In the genomic region with DNA sequence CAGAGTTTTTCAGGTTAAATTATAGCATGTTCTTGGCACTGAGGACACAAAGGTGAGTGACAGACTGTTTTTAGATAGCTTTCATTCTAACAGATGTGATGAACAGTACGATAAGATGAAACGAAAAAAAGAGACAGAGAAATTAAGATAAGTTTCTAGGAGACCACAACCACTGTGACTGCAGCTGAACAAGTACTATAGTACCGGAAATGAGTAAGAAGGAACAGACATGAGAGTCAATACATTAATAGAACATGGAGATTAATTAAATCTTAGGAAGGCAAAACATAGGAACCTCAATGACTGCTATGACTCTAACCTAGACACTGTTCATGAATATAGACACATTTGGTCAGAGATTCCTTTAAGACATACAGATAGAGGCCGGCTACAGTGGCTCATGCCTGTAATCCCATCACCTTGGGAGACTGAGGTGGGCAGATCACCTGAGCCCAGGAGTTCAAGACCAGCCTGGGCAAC, we compare ENCODE assay signal across 10 cellular contexts. TPM values are rescaled to one million over a fixed set of nuclear protein-coding genes. Genes with fewer than 3 reads are reported as not detected.
DNase-seq lines count a peak whose midpoint lies in the region; ATAC-seq and TF ChIP-seq lines count a peak whose summit lies in the region.
"Had no signal": no experiment of that assay in that cellular context is flagged by ENCODE, and none has a peak within 500 bp of the region (broad histone marks: within the 10 kb centered on the region; RNA-seq: fewer than 3 reads in every experiment).

No MANE protein-coding gene starts in this region.

- H3K27ac Mint-ChIP-seq in WTC11: 0 out of 2 replicates have a peak overlapping the region, but pooled peaks have one; percentile 13

- H3K36me3 Mint-ChIP-seq in WTC11: no peaks in the 10 kb centered on the region

- ATAC-seq in GM19035 (IDR thresholded peaks at IDR 0.05; ENCODE audit: unreplicated experiment): peak; percentile 90
- ATAC-seq in HG02973 (IDR thresholded peaks at IDR 0.05; ENCODE audit: unreplicated experiment): peak; percentile 90
- no peak for ATAC-seq in WTC11

- TF ChIP-seq CTCF in WTC11 (IDR thresholded peaks at IDR 0.05): no peak

- POLR2A ChIA-PET in WTC11 (lab: Charles Lee): no interaction called here

- H3K4me1 Mint-ChIP-seq in WTC11: 0 out of 2 replicates have a peak, but pooled peaks cover 3% of the 10 kb centered on the region

- peaks cover 14 to 28% (median 24%) of the 10 kb centered on the region in 10 experiments for H3K4me1 ChIP-seq in BLaER1 treated with 17β-estradiol and CSF1 and Interleukin-3, amounts not matched to agents 10 nM and 100 nM
- H3K4me1 ChIP-seq: esophagus squamous epithelium had no signal

- peaks cover 0 to 17% (median 5%) of the 10 kb centered on the region in 11 experiments; a peak in 9 of 22 replicates for H3K9me3 ChIP-seq in BLaER1 treated with 17β-estradiol and CSF1 and Interleukin-3, amounts not matched to agents 10 nM and 100 nM (replicated peaks in 1 of 11)
- H3K9me3 ChIP-seq: esophagus squamous epithelium had no signal

- H3K36me3 ChIP-seq in BLaER1 treated with 17β-estradiol and CSF1 and Interleukin-3, amounts not matched to agents 10 nM and 100 nM: peaks cover 4 to 59% (median 23%) of the 10 kb centered on the region in 11 experiments; a peak in 21 of 22 replicates
- H3K36me3 ChIP-seq: esophagus squamous epithelium had no signal

- peak overlapping the region in 2 of 11 experiments; percentile 13 to 18; a peak in 4 of 22 replicates for H3K9ac ChIP-seq in BLaER1 treated with 17β-estradiol and CSF1 and Interleukin-3, amounts not matched to agents 10 nM and 100 nM

- DNase-seq in WTC11 (ENCODE audit: low spot score) (no peak), CD1c-positive myeloid dendritic cell (ENCODE audit: extremely low spot score) (no peak), DMS79 treated with DMSO at 0.1 percent for 48 hours (lab: John Stamatoyannopoulos, UW) (no peak), dedifferentiated amniotic fluid mesenchymal stem cell (ENCODE audit: extremely low spot score) (no peak), ecto neural progenitor cell (ENCODE audit: low spot score) (no peak)
- DNase-seq: C1 segment of cervical spinal cord, esophagus squamous epithelium had no signal

- peak overlapping the region in 10 of 11 experiments; percentile 2 to 56 (median 38); a peak in 15 of 22 replicates for H3K27ac ChIP-seq in BLaER1 treated with 17β-estradiol and CSF1 and Interleukin-3, amounts not matched to agents 10 nM and 100 nM

- H3K9me3 Mint-ChIP-seq in WTC11: no peaks in the 10 kb centered on the region

- peak overlapping the region; percentile 32 to 65 (median 60) for H3K4me2 ChIP-seq in BLaER1 treated with 17β-estradiol and CSF1 and Interleukin-3, amounts not matched to agents 10 nM and 100 nM

- H3K27me3 Mint-ChIP-seq in WTC11 (ENCODE audit: low read depth): no peaks in the 10 kb centered on the region

- H3K4me3 ChIP-seq in BLaER1 treated with 17β-estradiol and CSF1 and Interleukin-3, amounts not matched to agents 10 nM and 100 nM: 0 out of 20 replicates have a peak overlapping the region, but pooled peaks of 4 of the 10 experiments have one; percentile 8 to 21 (median 14)
- H3K4me3 ChIP-seq: esophagus squamous epithelium had no signal

- CTCF ChIA-PET in WTC11 (lab: Charles Lee): no interaction called here

- peaks cover 0 to 11% (median 0%) of the 10 kb centered on the region in 11 experiments; a peak in 2 of 22 replicates for H4K20me1 ChIP-seq in BLaER1 treated with 17β-estradiol and CSF1 and Interleukin-3, amounts not matched to agents 10 nM and 100 nM

- no peaks in the 10 kb centered on the region for H3K27me3 ChIP-seq in BLaER1 treated with 17β-estradiol and CSF1 and Interleukin-3, amounts not matched to agents 10 nM and 100 nM
- H3K27me3 ChIP-seq: esophagus squamous epithelium had no signal

- no peak overlapping the region for H3K4me3 Mint-ChIP-seq in WTC11

TF ChIP-seq in WTC11, 78 proteins besides CTCF, POLR2A, EP300 and RAD21:
- no peak for TF ChIP-seq TCF7 (CRISPR knock-in tag; IDR thresholded peaks at IDR 0.05; ENCODE audit: low read depth)
- no peak for TF ChIP-seq NR3C1 (CRISPR knock-in tag; conservative IDR thresholded peaks at IDR 0.05; ENCODE audit: low read depth)
- TF ChIP-seq ZNF219 (CRISPR knock-in tag; IDR thresholded peaks at IDR 0.05; ENCODE audit: borderline replicate concordance): no peak
- TF ChIP-seq, protein P1, sequence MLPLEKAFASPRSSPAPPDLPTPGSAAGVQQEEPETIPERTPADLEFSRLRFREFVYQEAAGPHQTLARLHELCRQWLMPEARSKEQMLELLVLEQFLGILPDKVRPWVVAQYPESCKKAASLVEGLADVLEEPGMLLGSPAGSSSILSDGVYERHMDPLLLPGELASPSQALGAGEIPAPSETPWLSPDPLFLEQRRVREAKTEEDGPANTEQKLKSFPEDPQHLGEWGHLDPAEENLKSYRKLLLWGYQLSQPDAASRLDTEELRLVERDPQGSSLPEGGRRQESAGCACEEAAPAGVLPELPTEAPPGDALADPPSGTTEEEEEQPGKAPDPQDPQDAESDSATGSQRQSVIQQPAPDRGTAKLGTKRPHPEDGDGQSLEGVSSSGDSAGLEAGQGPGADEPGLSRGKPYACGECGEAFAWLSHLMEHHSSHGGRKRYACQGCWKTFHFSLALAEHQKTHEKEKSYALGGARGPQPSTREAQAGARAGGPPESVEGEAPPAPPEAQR (CRISPR knock-in tag; IDR thresholded peaks at IDR 0.05): no peak
- no peak for TF ChIP-seq TEAD1 (CRISPR knock-in tag; IDR thresholded peaks at IDR 0.05)
- no peak for TF ChIP-seq ATF1 (CRISPR knock-in tag; IDR thresholded peaks at IDR 0.05)
- TF ChIP-seq, protein P2, sequence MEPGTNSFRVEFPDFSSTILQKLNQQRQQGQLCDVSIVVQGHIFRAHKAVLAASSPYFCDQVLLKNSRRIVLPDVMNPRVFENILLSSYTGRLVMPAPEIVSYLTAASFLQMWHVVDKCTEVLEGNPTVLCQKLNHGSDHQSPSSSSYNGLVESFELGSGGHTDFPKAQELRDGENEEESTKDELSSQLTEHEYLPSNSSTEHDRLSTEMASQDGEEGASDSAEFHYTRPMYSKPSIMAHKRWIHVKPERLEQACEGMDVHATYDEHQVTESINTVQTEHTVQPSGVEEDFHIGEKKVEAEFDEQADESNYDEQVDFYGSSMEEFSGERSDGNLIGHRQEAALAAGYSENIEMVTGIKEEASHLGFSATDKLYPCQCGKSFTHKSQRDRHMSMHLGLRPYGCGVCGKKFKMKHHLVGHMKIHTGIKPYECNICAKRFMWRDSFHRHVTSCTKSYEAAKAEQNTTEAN (CRISPR knock-in tag; IDR thresholded peaks at IDR 0.05): no peak
- TF ChIP-seq ZNF423 (CRISPR knock-in tag; IDR thresholded peaks at IDR 0.05): no peak
- TF ChIP-seq GABPB1 (CRISPR knock-in tag; IDR thresholded peaks at IDR 0.05): no peak
- TF ChIP-seq FOXJ3 (CRISPR knock-in tag; IDR thresholded peaks at IDR 0.05; ENCODE audit: borderline replicate concordance): no peak
- TF ChIP-seq, protein P3, sequence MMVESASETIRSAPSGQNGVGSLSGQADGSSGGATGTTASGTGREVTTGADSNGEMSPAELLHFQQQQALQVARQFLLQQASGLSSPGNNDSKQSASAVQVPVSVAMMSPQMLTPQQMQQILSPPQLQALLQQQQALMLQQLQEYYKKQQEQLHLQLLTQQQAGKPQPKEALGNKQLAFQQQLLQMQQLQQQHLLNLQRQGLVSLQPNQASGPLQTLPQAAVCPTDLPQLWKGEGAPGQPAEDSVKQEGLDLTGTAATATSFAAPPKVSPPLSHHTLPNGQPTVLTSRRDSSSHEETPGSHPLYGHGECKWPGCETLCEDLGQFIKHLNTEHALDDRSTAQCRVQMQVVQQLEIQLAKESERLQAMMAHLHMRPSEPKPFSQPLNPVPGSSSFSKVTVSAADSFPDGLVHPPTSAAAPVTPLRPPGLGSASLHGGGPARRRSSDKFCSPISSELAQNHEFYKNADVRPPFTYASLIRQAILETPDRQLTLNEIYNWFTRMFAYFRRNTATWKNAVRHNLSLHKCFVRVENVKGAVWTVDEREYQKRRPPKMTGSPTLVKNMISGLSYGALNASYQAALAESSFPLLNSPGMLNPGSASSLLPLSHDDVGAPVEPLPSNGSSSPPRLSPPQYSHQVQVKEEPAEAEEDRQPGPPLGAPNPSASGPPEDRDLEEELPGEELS (CRISPR knock-in tag; IDR thresholded peaks at IDR 0.05): no peak
- TF ChIP-seq, protein P4, sequence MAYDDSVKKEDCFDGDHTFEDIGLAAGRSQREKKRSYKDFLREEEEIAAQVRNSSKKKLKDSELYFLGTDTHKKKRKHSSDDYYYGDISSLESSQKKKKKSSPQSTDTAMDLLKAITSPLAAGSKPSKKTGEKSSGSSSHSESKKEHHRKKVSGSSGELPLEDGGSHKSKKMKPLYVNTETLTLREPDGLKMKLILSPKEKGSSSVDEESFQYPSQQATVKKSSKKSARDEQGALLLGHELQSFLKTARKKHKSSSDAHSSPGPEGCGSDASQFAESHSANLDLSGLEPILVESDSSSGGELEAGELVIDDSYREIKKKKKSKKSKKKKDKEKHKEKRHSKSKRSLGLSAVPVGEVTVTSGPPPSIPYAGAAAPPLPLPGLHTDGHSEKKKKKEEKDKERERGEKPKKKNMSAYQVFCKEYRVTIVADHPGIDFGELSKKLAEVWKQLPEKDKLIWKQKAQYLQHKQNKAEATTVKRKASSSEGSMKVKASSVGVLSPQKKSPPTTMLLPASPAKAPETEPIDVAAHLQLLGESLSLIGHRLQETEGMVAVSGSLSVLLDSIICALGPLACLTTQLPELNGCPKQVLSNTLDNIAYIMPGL (CRISPR knock-in tag; IDR thresholded peaks at IDR 0.05): no peak
- no peak for TF ChIP-seq KAT7 (CRISPR knock-in tag; IDR thresholded peaks at IDR 0.05; ENCODE audit: borderline replicate concordance)
- TF ChIP-seq, protein P5, sequence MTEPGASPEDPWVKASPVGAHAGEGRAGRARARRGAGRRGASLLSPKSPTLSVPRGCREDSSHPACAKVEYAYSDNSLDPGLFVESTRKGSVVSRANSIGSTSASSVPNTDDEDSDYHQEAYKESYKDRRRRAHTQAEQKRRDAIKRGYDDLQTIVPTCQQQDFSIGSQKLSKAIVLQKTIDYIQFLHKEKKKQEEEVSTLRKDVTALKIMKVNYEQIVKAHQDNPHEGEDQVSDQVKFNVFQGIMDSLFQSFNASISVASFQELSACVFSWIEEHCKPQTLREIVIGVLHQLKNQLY (CRISPR knock-in tag; IDR thresholded peaks at IDR 0.05): no peak
TF ChIP-seq in WTC11: peak in this region for 0.

RNA-seq across cellular contexts. Expression of a gene that starts 40.2 kb away (rescaled TPM):
- total RNA-seq in WTC11 (2021): 86.0 to 95.4 TPM (median 91.0 TPM) in 3 replicates
